In the genomic region with DNA sequence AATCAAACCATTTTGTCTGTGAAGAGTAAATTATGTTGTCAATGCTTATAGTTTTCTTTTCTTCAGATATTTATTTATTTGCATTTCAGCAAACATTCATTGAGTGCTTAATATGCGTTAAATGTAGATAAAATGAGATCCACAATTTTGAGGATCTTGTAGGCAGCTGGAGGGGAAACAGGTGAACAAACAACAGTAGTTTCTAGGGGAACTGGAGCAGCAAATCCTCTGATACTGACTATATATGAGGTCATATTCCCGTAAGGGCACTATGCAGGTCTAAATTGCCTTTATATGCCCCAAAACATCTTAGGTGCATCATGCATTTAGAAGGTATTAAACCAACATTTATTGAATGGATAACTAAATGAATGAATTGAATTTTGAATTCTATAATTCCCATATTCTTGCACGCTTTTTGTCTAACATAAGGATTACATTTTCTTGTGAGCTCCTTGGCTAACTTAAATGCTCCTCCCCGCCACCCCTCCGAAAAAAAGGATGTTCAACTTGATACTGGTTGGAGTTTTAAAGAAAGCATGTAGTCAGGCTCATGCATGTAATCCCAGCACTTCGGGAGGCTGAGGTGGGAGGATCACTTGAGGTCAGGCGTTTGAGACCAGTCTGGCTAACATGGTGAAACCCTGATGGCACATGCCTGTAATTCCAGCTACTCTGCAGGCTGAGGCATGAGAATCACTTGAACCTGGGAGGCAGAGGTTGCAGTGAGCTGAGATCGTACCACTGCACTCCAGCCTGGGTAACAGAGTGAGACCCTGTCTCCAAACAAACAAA, we compare ENCODE assay signal across 18 cellular contexts.
"Had no signal": no experiment of that assay in that cellular context is flagged by ENCODE, and none has a peak within 500 bp of the region (broad histone marks: within the 10 kb centered on the region; RNA-seq: fewer than 3 reads in every experiment).

No MANE protein-coding gene starts in this region.

- H3K27me3 ChIP-seq: body of pancreas, transverse colon had no signal

- DNase-seq: activated CD4-positive, alpha-beta T cell treated with anti-CD3 and anti-CD28 coated beads, Interleukin-2, amount 10 ng/mL, durations not matched to agents 7 days and 5 days; activated CD8-positive, alpha-beta memory T cell treated with anti-CD3 and anti-CD28 coated beads, Interleukin-2, amount 50 U/mL, for 48 hours; activated gamma-delta T cell; activated T-cell treated with anti-CD3 and anti-CD28 coated beads, Interleukin-2, amount 50 U/mL, for 72 hours; amniotic stem cell; body of pancreas; cortex of kidney; effector memory CD4-positive, alpha-beta T cell; foreskin fibroblast; left ventricle myocardium superior; natural killer cell; right cardiac atrium; stimulated activated CD4-positive, alpha-beta T cell treated with anti-CD3 and anti-CD28 coated beads, Interleukin-15, amount 100 ng/mL, for 24 hours; stimulated activated CD4-positive, alpha-beta T cell treated with anti-CD3 and anti-CD28 coated beads, Interleukin-4, amount 100 ng/mL, for 1 hour; stimulated activated naive B cell treated with anti-CD40 and anti-IgM and Interleukin-4, amounts not matched to agents 10 μg/mL and 1 μg/mL and 100 μg/mL, for 72 hours; transverse colon had no signal

- H3K27ac ChIP-seq: body of pancreas, prostate gland, skin epidermis, transverse colon had no signal

- H3K4me1 ChIP-seq: body of pancreas, prostate gland, transverse colon had no signal

- H3K4me3 ChIP-seq: body of pancreas, prostate gland, skin epidermis, transverse colon had no signal

- H3K36me3 ChIP-seq: prostate gland, transverse colon had no signal

- ATAC-seq: activated T-cell treated with anti-CD3 and anti-CD28 coated beads, Interleukin-2, amount 50 U/mL, for 72 hours; body of pancreas; left ventricle myocardium superior; natural killer cell; right cardiac atrium had no signal

- H3K9me3 ChIP-seq: body of pancreas, prostate gland, transverse colon had no signal
